In the genomic region with DNA sequence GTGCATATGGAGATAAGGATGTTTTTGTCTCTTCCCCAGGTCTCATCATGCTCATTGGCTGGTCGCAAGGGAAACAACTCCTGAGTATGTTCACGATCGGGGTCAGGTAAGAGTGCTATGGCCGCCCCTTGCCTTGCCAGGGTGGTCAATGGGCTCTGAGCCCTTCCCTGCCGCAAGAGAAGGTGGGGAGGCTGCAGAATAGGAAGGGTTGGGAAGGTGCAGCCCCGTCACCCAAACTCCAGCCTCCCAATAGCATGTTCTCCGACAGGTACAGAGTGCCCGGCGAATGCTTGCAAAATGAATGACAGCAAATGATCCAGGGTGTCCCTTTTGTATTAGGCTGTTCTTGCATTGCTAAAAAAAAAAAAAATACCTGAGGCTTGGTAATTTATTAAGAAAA, we compare ENCODE assay signal across 40 cellular contexts. TPM values are rescaled to one million over a fixed set of nuclear protein-coding genes. Genes with fewer than 3 reads are reported as not detected.
"Had no signal": no experiment of that assay in that cellular context is flagged by ENCODE, and none has a peak within 500 bp of the region (broad histone marks: within the 10 kb centered on the region; RNA-seq: fewer than 3 reads in every experiment).

No MANE protein-coding gene starts in this region.

- H3K27me3 ChIP-seq: adrenal gland, ascending aorta, body of pancreas, brain microvascular endothelial cell, breast epithelium had no signal

- H3K4me3 Mint-ChIP-seq: activated naive CD4-positive, alpha-beta T cell treated with anti-CD3 and anti-CD28 coated beads for 36 hours; activated naive CD4-positive, alpha-beta T cell treated with anti-CD3 and anti-CD28 coated beads, Interleukin-2, amount 10 ng/mL, durations not matched to agents 7 days and 5 days; activated naive CD4-positive, alpha-beta T cell treated with anti-CD3 and anti-CD28 coated beads, Interleukin-2, amount 50 U/mL, for 24 hours; activated naive CD8-positive, alpha-beta T cell; activated naive CD8-positive, alpha-beta T cell treated with anti-CD3 and anti-CD28 coated beads for 36 hours; activated naive CD8-positive, alpha-beta T cell treated with anti-CD3 and anti-CD28 coated beads, Interleukin-2, amount 10 ng/mL, durations not matched to agents 7 days and 5 days; activated naive CD8-positive, alpha-beta T cell treated with anti-CD3 and anti-CD28 coated beads, Interleukin-2, amount 50 U/mL, for 24 hours; activated T-cell treated with anti-CD3 and anti-CD28 coated beads, Interleukin-2, amount 50 U/mL, for 24 hours; activated T-cell treated with anti-CD3 and anti-CD28 coated beads, Interleukin-2, amount 50 U/mL, for 4 hours; activated T-cell treated with anti-CD3 and anti-CD28 coated beads, Interleukin-2, amount 50 U/mL, for 72 hours; activated T-helper 1 cell treated with anti-CD3 and anti-CD28 coated beads, Interleukin-12 subunit alpha, Interleukin-12 subunit beta, Interleukin-2, Interleukin-4 antibody, amounts not matched to agents 30 ng/mL and 10 ng/mL and 1 ng/mL, durations not matched to agents 14 hours and 24 hours and 36 hours; activated T-helper 17 cell treated with anti-CD3 and anti-CD28 coated beads, Interleukin-2, amount 50 U/mL, for 72 hours; brain; central memory CD8-positive, alpha-beta T cell had no signal

- H3K9me3 ChIP-seq: adrenal gland, ascending aorta, breast epithelium had no signal

- ATAC-seq: activated naive CD4-positive, alpha-beta T cell treated with anti-CD3 and anti-CD28 coated beads, Interleukin-2, amount 50 U/mL, for 72 hours; activated naive CD8-positive, alpha-beta T cell treated with anti-CD3 and anti-CD28 coated beads, Interleukin-2, amount 50 U/mL, for 24 hours; activated T-cell treated with anti-CD3 and anti-CD28 coated beads, Interleukin-2, amount 50 U/mL, for 4 hours; activated T-cell treated with anti-CD3 and anti-CD28 coated beads, Interleukin-2, amount 50 U/mL, for 72 hours; activated T-helper 17 cell treated with anti-CD3 and anti-CD28 coated beads, Interleukin-2, amount 50 U/mL, for 72 hours; body of pancreas had no signal

- H3K36me3 ChIP-seq: adrenal gland, ascending aorta, brain microvascular endothelial cell, breast epithelium, cardiac muscle cell had no signal

- H3K27me3 Mint-ChIP-seq: activated naive CD8-positive, alpha-beta T cell treated with anti-CD3 and anti-CD28 coated beads for 36 hours had no signal

- H3K27ac Mint-ChIP-seq: activated naive CD4-positive, alpha-beta T cell treated with anti-CD3 and anti-CD28 coated beads for 36 hours; activated naive CD4-positive, alpha-beta T cell treated with anti-CD3 and anti-CD28 coated beads, Interleukin-2, amount 10 ng/mL, durations not matched to agents 7 days and 5 days; activated naive CD4-positive, alpha-beta T cell treated with anti-CD3 and anti-CD28 coated beads, Interleukin-2, amount 50 U/mL, for 24 hours; activated naive CD4-positive, alpha-beta T cell treated with anti-CD3 and anti-CD28 coated beads, Interleukin-2, amount 50 U/mL, for 72 hours; activated naive CD8-positive, alpha-beta T cell; activated naive CD8-positive, alpha-beta T cell treated with anti-CD3 and anti-CD28 coated beads for 36 hours; activated naive CD8-positive, alpha-beta T cell treated with anti-CD3 and anti-CD28 coated beads, Interleukin-2, amount 10 ng/mL, durations not matched to agents 7 days and 5 days; activated naive CD8-positive, alpha-beta T cell treated with anti-CD3 and anti-CD28 coated beads, Interleukin-2, amount 50 U/mL, for 24 hours; activated T-cell treated with anti-CD3 and anti-CD28 coated beads, Interleukin-2, amount 50 U/mL, for 24 hours; activated T-cell treated with anti-CD3 and anti-CD28 coated beads, Interleukin-2, amount 50 U/mL, for 72 hours; activated T-helper 1 cell treated with anti-CD3 and anti-CD28 coated beads, Interleukin-12 subunit alpha, Interleukin-12 subunit beta, Interleukin-2, Interleukin-4 antibody, amounts not matched to agents 30 ng/mL and 10 ng/mL and 1 ng/mL, durations not matched to agents 14 hours and 24 hours and 36 hours; activated T-helper 17 cell treated with anti-CD3 and anti-CD28 coated beads, Interleukin-2, amount 50 U/mL, for 72 hours; activated T-helper 2 cell treated with anti-CD3 and anti-CD28 coated beads, Interferon-gamma antibody, Interleukin-2, Interleukin-4, amounts not matched to agents 10 μg/mL and 5 μg/mL and 100 μg/mL, durations not matched to agents 14 hours and 24 hours and 36 hours; brain had no signal

- H3K4me1 ChIP-seq: adrenal gland, ascending aorta, body of pancreas, breast epithelium had no signal

- H3K4me3 ChIP-seq: adrenal gland, ascending aorta, body of pancreas, breast epithelium, cardiac muscle cell had no signal

- DNase-seq: activated effector memory CD4-positive, alpha-beta T cell treated with anti-CD3 and anti-CD28 coated beads, Interleukin-2, amount 50 U/mL, for 16 hours; activated effector memory CD4-positive, alpha-beta T cell treated with Interleukin-2 at 50 U/mL for 16 hours; activated gamma-delta T cell; activated gamma-delta T cell treated with Interleukin-2 at 50 U/mL for 16 hours; activated naive CD4-positive, alpha-beta T cell; activated naive CD4-positive, alpha-beta T cell treated with anti-CD3 and anti-CD28 coated beads for 36 hours; activated naive CD4-positive, alpha-beta T cell treated with anti-CD3 and anti-CD28 coated beads, Interleukin-2, amount 10 ng/mL, durations not matched to agents 7 days and 5 days; activated naive CD4-positive, alpha-beta T cell treated with anti-CD3 and anti-CD28 coated beads, Interleukin-2, amount 50 U/mL, for 16 hours; activated naive CD4-positive, alpha-beta T cell treated with Interleukin-2 at 50 U/mL for 16 hours; activated naive CD8-positive, alpha-beta T cell treated with anti-CD3 and anti-CD28 coated beads for 36 hours; activated naive CD8-positive, alpha-beta T cell treated with anti-CD3 and anti-CD28 coated beads, Interleukin-2, amount 10 ng/mL, durations not matched to agents 7 days and 5 days; activated naive CD8-positive, alpha-beta T cell treated with anti-CD3 and anti-CD28 coated beads, Interleukin-2, amount 50 U/mL, for 24 hours; activated T-cell treated with anti-CD3 and anti-CD28 coated beads for 4 hours; activated T-cell treated with anti-CD3 and anti-CD28 coated beads, Interleukin-2, amount 50 U/mL, for 1 hour; activated T-cell treated with anti-CD3 and anti-CD28 coated beads, Interleukin-2, amount 50 U/mL, for 24 hours; activated T-cell treated with anti-CD3 and anti-CD28 coated beads, Interleukin-2, amount 50 U/mL, for 4 hours; activated T-cell treated with anti-CD3 and anti-CD28 coated beads, Interleukin-2, amount 50 U/mL, for 48 hours; activated T-cell treated with anti-CD3 and anti-CD28 coated beads, Interleukin-2, amount 50 U/mL, for 72 hours; adrenal gland; amniotic stem cell; amygdala; anterior cingulate cortex; aorta; body of pancreas; brain microvascular endothelial cell; caudate nucleus; central memory CD4-positive, alpha-beta T cell; cerebellar nuclear complex had no signal

- H3K36me3 Mint-ChIP-seq: activated naive CD4-positive, alpha-beta T cell treated with anti-CD3 and anti-CD28 coated beads, Interleukin-2, amount 10 ng/mL, durations not matched to agents 7 days and 5 days; activated naive CD4-positive, alpha-beta T cell treated with anti-CD3 and anti-CD28 coated beads, Interleukin-2, amount 50 U/mL, for 24 hours; activated naive CD8-positive, alpha-beta T cell; activated naive CD8-positive, alpha-beta T cell treated with anti-CD3 and anti-CD28 coated beads for 36 hours; brain had no signal

- H3K9me3 Mint-ChIP-seq: activated naive CD4-positive, alpha-beta T cell treated with anti-CD3 and anti-CD28 coated beads for 36 hours; activated naive CD4-positive, alpha-beta T cell treated with anti-CD3 and anti-CD28 coated beads, Interleukin-2, amount 50 U/mL, for 24 hours; activated T-cell treated with anti-CD3 and anti-CD28 coated beads, Interleukin-2, amount 50 U/mL, for 24 hours; activated T-cell treated with anti-CD3 and anti-CD28 coated beads, Interleukin-2, amount 50 U/mL, for 4 hours; activated T-cell treated with anti-CD3 and anti-CD28 coated beads, Interleukin-2, amount 50 U/mL, for 72 hours; activated T-helper 17 cell treated with anti-CD3 and anti-CD28 coated beads, Interleukin-2, amount 50 U/mL, for 72 hours; activated T-helper 2 cell treated with anti-CD3 and anti-CD28 coated beads, Interferon-gamma antibody, Interleukin-2, Interleukin-4, amounts not matched to agents 10 μg/mL and 5 μg/mL and 100 μg/mL, durations not matched to agents 14 hours and 24 hours and 36 hours; central memory CD8-positive, alpha-beta T cell had no signal

- H3K4me1 Mint-ChIP-seq: activated naive CD4-positive, alpha-beta T cell treated with anti-CD3 and anti-CD28 coated beads, Interleukin-2, amount 50 U/mL, for 24 hours; activated naive CD8-positive, alpha-beta T cell treated with anti-CD3 and anti-CD28 coated beads for 36 hours; activated naive CD8-positive, alpha-beta T cell treated with anti-CD3 and anti-CD28 coated beads, Interleukin-2, amount 10 ng/mL, durations not matched to agents 7 days and 5 days; activated T-helper 17 cell treated with anti-CD3 and anti-CD28 coated beads, Interleukin-2, amount 50 U/mL, for 72 hours; brain; central memory CD8-positive, alpha-beta T cell had no signal

- H3K27ac ChIP-seq: adrenal gland, ascending aorta, body of pancreas, brain microvascular endothelial cell, breast epithelium, cardiac muscle cell had no signal

RNA-seq across cellular contexts. Expression of a gene that starts 57.4 kb away (rescaled TPM):
- total RNA-seq: activated naive CD4-positive, alpha-beta T cell treated with anti-CD3 and anti-CD28 coated beads for 36 hours; activated naive CD4-positive, alpha-beta T cell treated with anti-CD3 and anti-CD28 coated beads, Interleukin-2, amount 50 U/mL, for 72 hours; activated naive CD8-positive, alpha-beta T cell treated with anti-CD3 and anti-CD28 coated beads for 36 hours; activated naive CD8-positive, alpha-beta T cell treated with anti-CD3 and anti-CD28 coated beads, Interleukin-2, amount 10 ng/mL, durations not matched to agents 7 days and 5 days; activated T-cell treated with anti-CD3 and anti-CD28 coated beads, Interleukin-2, amount 50 U/mL, for 4 hours; activated T-helper 1 cell treated with anti-CD3 and anti-CD28 coated beads, Interleukin-12 subunit alpha, Interleukin-12 subunit beta, Interleukin-2, Interleukin-4 antibody, amounts not matched to agents 30 ng/mL and 10 ng/mL and 1 ng/mL, durations not matched to agents 14 hours and 24 hours and 36 hours; activated T-helper 17 cell treated with anti-CD3 and anti-CD28 coated beads, Interleukin-2, amount 50 U/mL, for 72 hours; activated T-helper 2 cell treated with anti-CD3 and anti-CD28 coated beads, Interferon-gamma antibody, Interleukin-2, Interleukin-4, amounts not matched to agents 10 μg/mL and 5 μg/mL and 100 μg/mL, durations not matched to agents 14 hours and 24 hours and 36 hours; ascending aorta; cardiac muscle cell; cardiac septum had no signal
